Comparison of ENCODE assay signal across 8 cellular contexts in genomic region chr14:75277000-75277795, GRCh38. TPM values are rescaled to one million over a fixed set of nuclear protein-coding genes. Genes with fewer than 3 reads are reported as not detected.
DNase-seq lines count a peak whose midpoint lies in the region; ATAC-seq and TF ChIP-seq lines count a peak whose summit lies in the region.

No MANE protein-coding gene starts in this region.

- peak overlapping the region; percentile 70 to 91 (median 80) for H3K4me3 ChIP-seq in heart right ventricle
- H3K4me3 ChIP-seq in osteoblast (ENCODE audit: insufficient read depth, low read length) = peak overlapping the region; percentile 95

- peak overlapping the region; percentile 71 for H2AFZ ChIP-seq in osteoblast (ENCODE audit: low read length)

- H3K4me2 ChIP-seq in osteoblast (ENCODE audit: insufficient read depth, low read length) = peak overlapping the region; percentile 99

- peaks cover 0 to 27% (median 12%) of the 10 kb centered on the region in 9 donors for H3K36me3 ChIP-seq in heart right ventricle
- peaks cover 25% of the 10 kb centered on the region for H3K36me3 ChIP-seq in osteoblast (ENCODE audit: insufficient read depth, low read length)

- peaks cover 3 to 79% (median 46%) of the 10 kb centered on the region in 9 donors for H3K4me1 ChIP-seq in heart right ventricle
- peaks cover 39% of the 10 kb centered on the region for H3K4me1 ChIP-seq in osteoblast (ENCODE audit: insufficient read depth, low read length)

- peak in 1 of 9 donors; percentile 17 for TF ChIP-seq CTCF in heart right ventricle (IDR thresholded peaks at IDR 0.05)
- TF ChIP-seq CTCF in osteoblast (IDR thresholded peaks at IDR 0.05; ENCODE audit: extremely low read depth, low read depth, low read length) = no peak

- 0 to 1% methylated on average over 71 to 81 of the region's 81 CpGs for WGBS in heart right ventricle, 2 donors

- no peaks in the 10 kb centered on the region for H3K27me3 ChIP-seq in heart right ventricle
- no peaks in the 10 kb centered on the region for H3K27me3 ChIP-seq in osteoblast (ENCODE audit: insufficient read depth, low read length)

- ATAC-seq in heart right ventricle = peak; percentile 61 to 83 (median 77)
- ATAC-seq in GM19023 (IDR thresholded peaks at IDR 0.05; ENCODE audit: unreplicated experiment) = no peak
- ATAC-seq in GM18907 (IDR thresholded peaks at IDR 0.05; ENCODE audit: unreplicated experiment) = no peak

- H3K79me2 ChIP-seq in osteoblast (ENCODE audit: insufficient read depth, low read length) = peaks cover 26% of the 10 kb centered on the region

- H3K9me3 ChIP-seq in heart right ventricle (no peaks in the 10 kb centered on the region), osteoblast (ENCODE audit: low read depth, low read length) (no peaks in the 10 kb centered on the region)

- H3K27ac ChIP-seq in heart right ventricle = peak overlapping the region; percentile 97 to 100 (median 100)
- peak overlapping the region; percentile 99 for H3K27ac ChIP-seq in osteoblast (ENCODE audit: low read depth, low read length)

- intact Hi-C loops in heart right ventricle (cut with DNase I) = loop anchor here in 5 of 10 donors (1.0 to 5.0 kb wide), 5 partner anchors 18 to 130 kb away; partner anchors contain the start of gene TMED10 (in 3 of the 5)

- H4K20me1 ChIP-seq in osteoblast (ENCODE audit: insufficient read depth, low read length) = peaks cover 29% of the 10 kb centered on the region

- DNase-seq in GM04504 (ENCODE audit: low read depth) = peak; percentile 90
- DNase-seq in M059J (ENCODE audit: low read depth) = peak; percentile 91
- DNase-seq in SK-N-DZ (ENCODE audit: low spot score) = peak; percentile 64
- peak in 56 of 58 donors; percentile 13 to 99 (median 76) for DNase-seq in anterior cingulate cortex (lab: John Stamatoyannopoulos, UW)
- DNase-seq in heart right ventricle = peak; percentile 91 to 96
- DNase-seq in osteoblast (ENCODE audit: insufficient read length, low spot score, missing footprints) = peak; percentile 97

RNA-seq across cellular contexts. Expression of gene FOS, which starts 1.4 kb away (rescaled TPM):
- total RNA-seq in M059J (2014; rRNA removed; shearing (Covaris generic)) = 24.0 and 31.6 TPM in 2 replicates
- polyA plus RNA-seq in SK-N-DZ (2014; cell fraction: cytosol; rRNA removed) = 2.0 and 2.5 TPM in 2 replicates
- 9.7 and 20.3 TPM in 2 replicates for polyA plus RNA-seq in SK-N-DZ (2014; cell fraction: nucleus; rRNA removed)
- 100 to 1,000 TPM in 3 of 10 donors, 10 to 100 TPM in 6, 1 to 10 TPM in 1; 9.3 to 173 (median 64.0) TPM for total RNA-seq in heart right ventricle
- polyA plus RNA-seq in heart right ventricle = 10 to 100 TPM; 17.3 to 49.9 TPM
- total RNA-seq in osteoblast = 42.3 and 63.6 TPM in 2 replicates

Comparison
In these comparisons a context has a peak if more than half of its experiments do, and no peak if none do; other contexts are left out.
1. ATAC-seq: peak in heart right ventricle (8 of 8); none in GM19023 (single experiment) and GM18907 (single experiment).
2. Peak in every context shown above with its lines, with median percentiles within 50 percentile points of each other: DNase-seq.